Comparison of ENCODE assay signal across 11 cellular contexts in genomic region chr3:152910211-152910610, GRCh38.
DNase-seq lines count a peak whose midpoint lies in the region; ATAC-seq and TF ChIP-seq lines count a peak whose summit lies in the region.
"Had no signal": no experiment of that assay in that cellular context is flagged by ENCODE, and none has a peak within 500 bp of the region (broad histone marks: within the 10 kb centered on the region; RNA-seq: fewer than 3 reads in every experiment).

No MANE protein-coding gene starts in this region.

- DNase-seq in Right ventricle myocardium superior (no peak), Right ventricle myocardium inferior (ENCODE audit: missing footprints) (no peak), NCI-H82 treated with DMSO at 0.1 percent for 48 hours (lab: John Stamatoyannopoulos, UW; ENCODE audit: unreplicated experiment) (peak; percentile 98), epithelial cell of prostate (ENCODE audit: low read depth, low spot score) (no peak), testis (peak; percentile 18), 8988T (no peak), midbrain (lab: John Stamatoyannopoulos, UW) (no peak)
- no peak for DNase-seq in stimulated activated CD4-positive, alpha-beta T cell treated with anti-CD3 and anti-CD28 coated beads, Interleukin-12 subunit alpha, Interleukin-12 subunit beta, amount 100 ng/mL, for 4 hours
- DNase-seq: activated B cell treated with CpG ODN at 0.5 μM for 24 hours, activated T-cell treated with anti-CD3 and anti-CD28 coated beads for 4 hours, SHP77 had no signal

- no peaks in the 10 kb centered on the region for H3K4me1 ChIP-seq in testis

- no peaks in the 10 kb centered on the region for H3K36me3 ChIP-seq in testis (ENCODE audit: low read depth, missing control alignments)

- no peaks in the 10 kb centered on the region for H3K27me3 ChIP-seq in testis

- no peak for TF ChIP-seq CTCF in testis (IDR thresholded peaks at IDR 0.05)

- ATAC-seq in Right ventricle myocardium superior (ENCODE audit: poor library complexity) = peak; percentile 42
- ATAC-seq in Right ventricle myocardium inferior = no peak

- no peak overlapping the region for H3K4me3 ChIP-seq in testis

- TF ChIP-seq POLR2A in testis (IDR thresholded peaks at IDR 0.05) = no peak

- peak overlapping the region; percentile 23 for H3K27ac ChIP-seq in epithelial cell of prostate
- no peak overlapping the region for H3K27ac ChIP-seq in testis

- no peaks in the 10 kb centered on the region for H3K9me3 ChIP-seq in testis

- 88 to 91% methylated on average over 4 of the region's 4 CpGs for WGBS in testis, 2 donors

- intact Hi-C loops in Right ventricle myocardium superior (cut with DNase I) (no loop called here), Right ventricle myocardium inferior (cut with DNase I) (no loop called here), testis (cut with DNase I; ENCODE audit: low total_unique reads) (no loop called here)

Comparison
In these comparisons a context has a peak if more than half of its experiments do, and no peak if none do; other contexts are left out.
1. DNase-seq: peak in NCI-H82 treated with DMSO at 0.1 percent for 48 hours (single experiment) and testis (single experiment); none in Right ventricle myocardium superior (single experiment), Right ventricle myocardium inferior (single experiment), epithelial cell of prostate (single experiment), 8988T (single experiment), stimulated activated CD4-positive, alpha-beta T cell treated with anti-CD3 and anti-CD28 coated beads, Interleukin-12 subunit alpha, Interleukin-12 subunit beta, amount 100 ng/mL, for 4 hours (single experiment) and midbrain (single experiment).